22 cellular contexts compared by ENCODE assay signal in the genomic region with DNA sequence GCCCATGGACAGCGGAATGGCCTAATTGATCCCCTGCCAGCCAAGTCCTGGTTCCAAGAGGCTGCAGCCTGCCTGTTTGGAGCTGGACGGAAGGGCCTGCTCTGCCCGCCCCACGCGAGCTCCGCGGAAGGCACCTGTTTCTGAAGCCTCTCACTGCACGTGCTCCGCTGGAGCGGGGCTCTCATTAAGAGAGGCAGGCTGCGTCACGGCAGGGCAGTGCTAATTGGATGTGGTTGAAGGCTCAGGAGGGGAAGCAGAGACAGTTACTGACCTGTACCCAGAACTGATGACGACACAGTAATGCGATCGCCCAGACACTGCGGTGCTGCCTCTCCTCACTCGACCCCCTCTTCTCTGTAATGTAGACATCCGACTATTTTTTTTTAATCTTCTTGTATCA.
"Had no signal": no experiment of that assay in that cellular context is flagged by ENCODE, and none has a peak within 500 bp of the region (broad histone marks: within the 10 kb centered on the region; RNA-seq: fewer than 3 reads in every experiment).

No MANE protein-coding gene starts in this region.

- H3K79me2 ChIP-seq: parathyroid adenoma had no signal

- H3K9ac ChIP-seq: parathyroid adenoma had no signal

- H3K36me3 ChIP-seq: brain microvascular endothelial cell, neutrophil, sigmoid colon, upper lobe of right lung had no signal

- H3K27me3 ChIP-seq: brain microvascular endothelial cell, sigmoid colon, upper lobe of right lung had no signal

- H3K36me3 Mint-ChIP-seq: activated CD8-positive, alpha-beta memory T cell treated with anti-CD3 and anti-CD28 coated beads, Interleukin-2, amount 10 ng/mL, durations not matched to agents 7 days and 5 days; stimulated activated naive B cell treated with anti-CD40 and anti-IgM and Interleukin-4, amounts not matched to agents 10 μg/mL and 1 μg/mL and 100 μg/mL, for 72 hours; WTC11 had no signal

- H2AFZ ChIP-seq: parathyroid adenoma had no signal

- H3K27me3 Mint-ChIP-seq: activated CD4-positive, alpha-beta T cell treated with anti-CD3 and anti-CD28 coated beads for 36 hours; activated T-helper 17 cell treated with anti-CD3 and anti-CD28 coated beads, Interleukin-2, amount 50 U/mL, for 72 hours had no signal

- H3K27ac ChIP-seq: brain microvascular endothelial cell, neutrophil, parathyroid adenoma, sigmoid colon, upper lobe of right lung had no signal

- H3K4me3 ChIP-seq: sigmoid colon, upper lobe of right lung had no signal

- H3K4me1 Mint-ChIP-seq: WTC11 had no signal

- DNase-seq: activated CD4-positive, alpha-beta T cell treated with anti-CD3 and anti-CD28 coated beads for 36 hours; activated CD4-positive, alpha-beta T cell treated with anti-CD3 and anti-CD28 coated beads, Interleukin-2, amount 50 U/mL, for 48 hours; activated CD8-positive, alpha-beta memory T cell treated with anti-CD3 and anti-CD28 coated beads, Interleukin-2, amount 10 ng/mL, durations not matched to agents 7 days and 5 days; activated naive CD4-positive, alpha-beta T cell treated with Interleukin-2 at 50 U/mL for 16 hours; activated T-cell treated with anti-CD3 and anti-CD28 coated beads, Interleukin-2, amount 50 U/mL, for 1 hour; aorta; brain microvascular endothelial cell; central memory CD4-positive, alpha-beta T cell; erythroblast; foreskin melanocyte; hypothalamus; kidney; left ventricle myocardium superior; sigmoid colon; stimulated activated CD4-positive, alpha-beta T cell treated with anti-CD3 and anti-CD28 coated beads, Interleukin-4, amount 100 ng/mL, for 4 hours; stimulated activated naive B cell treated with anti-CD40 and anti-IgM and Interleukin-4, amounts not matched to agents 10 μg/mL and 1 μg/mL and 100 μg/mL, for 72 hours; upper lobe of right lung had no signal

- H3K9me3 Mint-ChIP-seq: activated T-helper 17 cell treated with anti-CD3 and anti-CD28 coated beads, Interleukin-2, amount 50 U/mL, for 72 hours; stimulated activated naive B cell treated with anti-CD40 and anti-IgM and Interleukin-4, amounts not matched to agents 10 μg/mL and 1 μg/mL and 100 μg/mL, for 72 hours; T-helper 2 cell treated with Interferon-gamma antibody and Interleukin-4, amounts not matched to agents 5 μg/mL and 100 μg/mL, for 36 hours had no signal

- H3K27ac Mint-ChIP-seq: activated CD4-positive, alpha-beta T cell treated with anti-CD3 and anti-CD28 coated beads for 36 hours; activated CD8-positive, alpha-beta memory T cell treated with anti-CD3 and anti-CD28 coated beads, Interleukin-2, amount 10 ng/mL, durations not matched to agents 7 days and 5 days; activated T-helper 17 cell treated with anti-CD3 and anti-CD28 coated beads, Interleukin-2, amount 50 U/mL, for 72 hours; stimulated activated naive B cell treated with anti-CD40 and anti-IgM and Interleukin-4, amounts not matched to agents 10 μg/mL and 1 μg/mL and 100 μg/mL, for 72 hours; T-helper 2 cell treated with Interferon-gamma antibody and Interleukin-4, amounts not matched to agents 5 μg/mL and 100 μg/mL, for 36 hours; WTC11 had no signal

- ATAC-seq: activated CD4-positive, alpha-beta T cell treated with anti-CD3 and anti-CD28 coated beads for 36 hours; activated CD8-positive, alpha-beta memory T cell treated with anti-CD3 and anti-CD28 coated beads, Interleukin-2, amount 10 ng/mL, durations not matched to agents 7 days and 5 days; activated T-helper 17 cell treated with anti-CD3 and anti-CD28 coated beads, Interleukin-2, amount 50 U/mL, for 72 hours; left ventricle myocardium superior; WTC11 had no signal

- H3K4me1 ChIP-seq: parathyroid adenoma, sigmoid colon, upper lobe of right lung had no signal

- H3K9me3 ChIP-seq: neutrophil, upper lobe of right lung had no signal

- H3K4me3 Mint-ChIP-seq: activated CD4-positive, alpha-beta T cell treated with anti-CD3 and anti-CD28 coated beads for 36 hours; activated CD8-positive, alpha-beta memory T cell treated with anti-CD3 and anti-CD28 coated beads, Interleukin-2, amount 10 ng/mL, durations not matched to agents 7 days and 5 days; activated T-helper 17 cell treated with anti-CD3 and anti-CD28 coated beads, Interleukin-2, amount 50 U/mL, for 72 hours; stimulated activated naive B cell treated with anti-CD40 and anti-IgM and Interleukin-4, amounts not matched to agents 10 μg/mL and 1 μg/mL and 100 μg/mL, for 72 hours; T-helper 2 cell treated with Interferon-gamma antibody and Interleukin-4, amounts not matched to agents 5 μg/mL and 100 μg/mL, for 36 hours; WTC11 had no signal
